Comparison of ENCODE assay signal across 1 cellular context in the genomic region with DNA sequence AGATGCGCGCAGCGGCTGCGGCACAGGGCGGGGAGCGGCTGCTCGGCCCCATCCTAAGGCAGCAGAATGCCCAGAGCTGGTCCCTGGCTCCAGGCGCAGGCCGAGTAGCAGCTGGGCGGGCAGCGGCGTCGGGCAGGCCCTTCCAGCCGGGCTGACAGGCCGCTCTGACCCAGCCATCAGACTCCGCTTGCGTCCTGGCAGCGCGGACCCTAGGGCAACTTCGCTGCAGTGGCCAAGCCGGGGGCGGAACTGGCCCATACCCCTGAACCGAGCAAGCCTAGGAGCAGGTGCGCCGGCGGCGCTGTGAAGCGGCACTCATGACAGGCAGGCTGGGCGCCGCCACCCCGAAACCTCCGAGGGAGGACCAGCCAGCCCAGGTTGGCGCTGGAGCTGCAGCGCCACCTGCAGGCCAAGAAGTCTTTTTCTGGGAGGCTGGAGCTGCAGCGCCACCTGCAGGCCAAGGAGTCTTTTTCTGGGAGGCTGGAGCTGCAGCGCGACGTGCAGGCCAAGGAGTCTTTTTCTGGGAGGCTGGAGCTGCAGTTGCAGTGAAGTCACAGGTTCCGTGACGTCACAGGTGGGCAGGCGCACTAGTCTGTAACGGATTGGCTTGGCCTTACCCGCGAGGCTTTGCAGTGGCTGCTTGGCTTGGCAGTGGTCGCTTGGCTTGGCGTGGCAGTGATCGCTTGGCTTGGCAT.
TF ChIP-seq lines count a peak whose summit lies in the region.

No MANE protein-coding gene starts in this region.

TF ChIP-seq in HepG2, 621 proteins besides CTCF, POLR2A, EP300 and RAD21 (continued from another document):
- TF ChIP-seq, protein P1, sequence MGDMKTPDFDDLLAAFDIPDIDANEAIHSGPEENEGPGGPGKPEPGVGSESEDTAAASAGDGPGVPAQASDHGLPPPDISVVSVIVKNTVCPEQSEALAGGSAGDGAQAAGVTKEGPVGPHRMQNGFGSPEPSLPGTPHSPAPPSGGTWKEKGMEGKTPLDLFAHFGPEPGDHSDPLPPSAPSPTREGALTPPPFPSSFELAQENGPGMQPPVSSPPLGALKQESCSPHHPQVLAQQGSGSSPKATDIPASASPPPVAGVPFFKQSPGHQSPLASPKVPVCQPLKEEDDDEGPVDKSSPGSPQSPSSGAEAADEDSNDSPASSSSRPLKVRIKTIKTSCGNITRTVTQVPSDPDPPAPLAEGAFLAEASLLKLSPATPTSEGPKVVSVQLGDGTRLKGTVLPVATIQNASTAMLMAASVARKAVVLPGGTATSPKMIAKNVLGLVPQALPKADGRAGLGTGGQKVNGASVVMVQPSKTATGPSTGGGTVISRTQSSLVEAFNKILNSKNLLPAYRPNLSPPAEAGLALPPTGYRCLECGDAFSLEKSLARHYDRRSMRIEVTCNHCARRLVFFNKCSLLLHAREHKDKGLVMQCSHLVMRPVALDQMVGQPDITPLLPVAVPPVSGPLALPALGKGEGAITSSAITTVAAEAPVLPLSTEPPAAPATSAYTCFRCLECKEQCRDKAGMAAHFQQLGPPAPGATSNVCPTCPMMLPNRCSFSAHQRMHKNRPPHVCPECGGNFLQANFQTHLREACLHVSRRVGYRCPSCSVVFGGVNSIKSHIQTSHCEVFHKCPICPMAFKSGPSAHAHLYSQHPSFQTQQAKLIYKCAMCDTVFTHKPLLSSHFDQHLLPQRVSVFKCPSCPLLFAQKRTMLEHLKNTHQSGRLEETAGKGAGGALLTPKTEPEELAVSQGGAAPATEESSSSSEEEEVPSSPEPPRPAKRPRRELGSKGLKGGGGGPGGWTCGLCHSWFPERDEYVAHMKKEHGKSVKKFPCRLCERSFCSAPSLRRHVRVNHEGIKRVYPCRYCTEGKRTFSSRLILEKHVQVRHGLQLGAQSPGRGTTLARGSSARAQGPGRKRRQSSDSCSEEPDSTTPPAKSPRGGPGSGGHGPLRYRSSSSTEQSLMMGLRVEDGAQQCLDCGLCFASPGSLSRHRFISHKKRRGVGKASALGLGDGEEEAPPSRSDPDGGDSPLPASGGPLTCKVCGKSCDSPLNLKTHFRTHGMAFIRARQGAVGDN (CRISPR knock-in tag; IDR thresholded peaks at IDR 0.05) = peak; percentile 19; the same call in 1 of the 2 replicates
- TF ChIP-seq GABPB1 (CRISPR knock-in tag; IDR thresholded peaks at IDR 0.05) (peak; percentile 44; the same call in 1 of the 2 replicates), ZNF263 (CRISPR knock-in tag; IDR thresholded peaks at IDR 0.05) (peak; percentile 40; the same call in 1 of the 2 replicates), ZNF768 (CRISPR knock-in tag; IDR thresholded peaks at IDR 0.05) (0 out of 2 replicates have a peak, but pooled peaks have one; percentile 22), RXRB (CRISPR knock-in tag; IDR thresholded peaks at IDR 0.05; ENCODE audit: borderline replicate concordance) (0 out of 2 replicates have a peak, but pooled peaks have one; percentile 16), HNRNPL (IDR thresholded peaks at IDR 0.05; ENCODE audit: low read depth, low read length) (0 out of 2 replicates have a peak, but pooled peaks have one; percentile 23), KAT8 (CRISPR knock-in tag; IDR thresholded peaks at IDR 0.05) (0 out of 2 replicates have a peak, but pooled peaks have one; percentile 22), STAG1 (CRISPR knock-in tag; IDR thresholded peaks at IDR 0.05) (peak; percentile 83)
- TF ChIP-seq, protein P2, sequence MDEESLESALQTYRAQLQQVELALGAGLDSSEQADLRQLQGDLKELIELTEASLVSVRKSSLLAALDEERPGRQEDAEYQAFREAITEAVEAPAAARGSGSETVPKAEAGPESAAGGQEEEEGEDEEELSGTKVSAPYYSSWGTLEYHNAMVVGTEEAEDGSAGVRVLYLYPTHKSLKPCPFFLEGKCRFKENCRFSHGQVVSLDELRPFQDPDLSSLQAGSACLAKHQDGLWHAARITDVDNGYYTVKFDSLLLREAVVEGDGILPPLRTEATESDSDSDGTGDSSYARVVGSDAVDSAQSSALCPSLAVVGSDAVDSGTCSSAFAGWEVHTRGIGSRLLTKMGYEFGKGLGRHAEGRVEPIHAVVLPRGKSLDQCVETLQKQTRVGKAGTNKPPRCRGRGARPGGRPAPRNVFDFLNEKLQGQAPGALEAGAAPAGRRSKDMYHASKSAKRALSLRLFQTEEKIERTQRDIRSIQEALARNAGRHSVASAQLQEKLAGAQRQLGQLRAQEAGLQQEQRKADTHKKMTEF (CRISPR knock-in tag; IDR thresholded peaks at IDR 0.05) = peak; percentile 41; the same call in 1 of the 2 replicates
- TF ChIP-seq, protein P3, sequence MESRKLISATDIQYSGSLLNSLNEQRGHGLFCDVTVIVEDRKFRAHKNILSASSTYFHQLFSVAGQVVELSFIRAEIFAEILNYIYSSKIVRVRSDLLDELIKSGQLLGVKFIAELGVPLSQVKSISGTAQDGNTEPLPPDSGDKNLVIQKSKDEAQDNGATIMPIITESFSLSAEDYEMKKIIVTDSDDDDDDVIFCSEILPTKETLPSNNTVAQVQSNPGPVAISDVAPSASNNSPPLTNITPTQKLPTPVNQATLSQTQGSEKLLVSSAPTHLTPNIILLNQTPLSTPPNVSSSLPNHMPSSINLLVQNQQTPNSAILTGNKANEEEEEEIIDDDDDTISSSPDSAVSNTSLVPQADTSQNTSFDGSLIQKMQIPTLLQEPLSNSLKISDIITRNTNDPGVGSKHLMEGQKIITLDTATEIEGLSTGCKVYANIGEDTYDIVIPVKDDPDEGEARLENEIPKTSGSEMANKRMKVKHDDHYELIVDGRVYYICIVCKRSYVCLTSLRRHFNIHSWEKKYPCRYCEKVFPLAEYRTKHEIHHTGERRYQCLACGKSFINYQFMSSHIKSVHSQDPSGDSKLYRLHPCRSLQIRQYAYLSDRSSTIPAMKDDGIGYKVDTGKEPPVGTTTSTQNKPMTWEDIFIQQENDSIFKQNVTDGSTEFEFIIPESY (CRISPR knock-in tag; IDR thresholded peaks at IDR 0.05) = 0 out of 2 replicates have a peak, but pooled peaks have one; percentile 34
